ENCODE assay signal across 1 cellular context in the genomic region with DNA sequence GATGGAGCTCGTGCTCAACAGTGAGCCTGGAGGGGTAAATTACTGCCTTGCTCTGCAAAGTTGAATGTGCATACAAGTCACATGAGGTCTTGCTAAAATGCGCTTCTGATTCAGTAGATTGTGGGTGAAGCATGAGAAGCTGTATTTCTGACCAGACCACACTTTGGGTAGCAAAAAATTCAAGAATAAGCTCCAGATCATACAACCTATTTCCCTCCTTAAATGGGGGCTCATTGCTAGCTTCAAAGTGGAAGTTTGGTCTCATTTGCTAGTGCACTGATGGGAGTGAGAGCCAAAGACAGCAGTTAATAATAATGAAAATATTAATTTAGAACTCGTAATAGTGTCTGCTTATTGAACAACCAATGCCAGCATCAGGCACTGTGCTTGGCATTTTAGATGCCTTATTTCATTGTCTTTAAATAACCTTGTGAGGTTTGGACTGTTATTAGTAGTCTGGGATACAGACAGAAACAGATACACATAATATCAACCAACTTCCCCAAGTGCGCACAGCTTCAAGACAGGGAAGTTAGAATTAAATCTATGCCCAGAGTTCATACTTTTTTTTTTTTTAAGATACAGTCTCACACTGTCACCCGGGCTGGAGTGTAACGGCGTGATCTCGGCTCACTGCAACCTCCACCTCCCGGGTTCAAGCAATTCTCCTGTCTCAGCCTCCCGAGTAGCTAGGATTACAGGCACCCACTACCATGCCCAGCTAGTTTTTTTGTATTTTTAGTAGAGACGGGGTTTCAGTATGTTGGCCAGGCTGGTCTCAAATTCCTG.
A peak's percentile ranks its signal among the peaks of the same experiment; 100 is the strongest.
TF ChIP-seq lines count a peak whose summit lies in the region.

No MANE protein-coding gene starts in this region.

TF ChIP-seq in HepG2, 621 proteins besides CTCF, POLR2A, EP300 and RAD21 (continues in another document):
- TF ChIP-seq, protein P1, sequence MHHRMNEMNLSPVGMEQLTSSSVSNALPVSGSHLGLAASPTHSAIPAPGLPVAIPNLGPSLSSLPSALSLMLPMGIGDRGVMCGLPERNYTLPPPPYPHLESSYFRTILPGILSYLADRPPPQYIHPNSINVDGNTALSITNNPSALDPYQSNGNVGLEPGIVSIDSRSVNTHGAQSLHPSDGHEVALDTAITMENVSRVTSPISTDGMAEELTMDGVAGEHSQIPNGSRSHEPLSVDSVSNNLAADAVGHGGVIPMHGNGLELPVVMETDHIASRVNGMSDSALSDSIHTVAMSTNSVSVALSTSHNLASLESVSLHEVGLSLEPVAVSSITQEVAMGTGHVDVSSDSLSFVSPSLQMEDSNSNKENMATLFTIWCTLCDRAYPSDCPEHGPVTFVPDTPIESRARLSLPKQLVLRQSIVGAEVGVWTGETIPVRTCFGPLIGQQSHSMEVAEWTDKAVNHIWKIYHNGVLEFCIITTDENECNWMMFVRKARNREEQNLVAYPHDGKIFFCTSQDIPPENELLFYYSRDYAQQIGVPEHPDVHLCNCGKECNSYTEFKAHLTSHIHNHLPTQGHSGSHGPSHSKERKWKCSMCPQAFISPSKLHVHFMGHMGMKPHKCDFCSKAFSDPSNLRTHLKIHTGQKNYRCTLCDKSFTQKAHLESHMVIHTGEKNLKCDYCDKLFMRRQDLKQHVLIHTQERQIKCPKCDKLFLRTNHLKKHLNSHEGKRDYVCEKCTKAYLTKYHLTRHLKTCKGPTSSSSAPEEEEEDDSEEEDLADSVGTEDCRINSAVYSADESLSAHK (CRISPR knock-in tag; IDR thresholded peaks at IDR 0.05; ENCODE audit: borderline replicate concordance), result no peak
- TF ChIP-seq SMARCE1 (IDR thresholded peaks at IDR 0.05; ENCODE audit: borderline replicate concordance) (no peak), RBM22 (optimal IDR thresholded peaks at IDR 0.05; ENCODE audit: low read length) (peak; percentile 97), IRX3 (CRISPR knock-in tag; IDR thresholded peaks at IDR 0.05; ENCODE audit: borderline replicate concordance, low read depth) (0 out of 2 replicates have a peak, but pooled peaks have one; percentile 51), AGO2 (optimal IDR thresholded peaks at IDR 0.05; ENCODE audit: low read depth, low read length) (peak; percentile 81), ZNF446 (CRISPR knock-in tag; IDR thresholded peaks at IDR 0.05) (0 out of 2 replicates have a peak, but pooled peaks have one; percentile 19), ZC3H4 (CRISPR knock-in tag; IDR thresholded peaks at IDR 0.05; ENCODE audit: borderline replicate concordance) (peak; percentile 34; the same call in 1 of the 2 replicates), AKAP8 (CRISPR knock-in tag; IDR thresholded peaks at IDR 0.05) (0 out of 2 replicates have a peak, but pooled peaks have one; percentile 27), NR2F1 (CRISPR knock-in tag; IDR thresholded peaks at IDR 0.05) (0 out of 4 replicates have a peak, but pooled peaks of 1 of the 2 experiments have one; percentile 19), ELF1 (CRISPR knock-in tag; IDR thresholded peaks at IDR 0.05) (no peak), HNRNPL (IDR thresholded peaks at IDR 0.05; ENCODE audit: low read depth, low read length) (0 out of 2 replicates have a peak, but pooled peaks have one; percentile 15), ZNF556 (CRISPR knock-in tag; IDR thresholded peaks at IDR 0.05; ENCODE audit: borderline replicate concordance) (0 out of 2 replicates have a peak, but pooled peaks have one; percentile 23), ZNF761 (CRISPR knock-in tag; conservative IDR thresholded peaks at IDR 0.05) (no peak), ZNF562 (CRISPR knock-in tag; IDR thresholded peaks at IDR 0.05; ENCODE audit: borderline replicate concordance) (0 out of 2 replicates have a peak, but pooled peaks have one; percentile 46), HOXA7 (CRISPR knock-in tag; IDR thresholded peaks at IDR 0.05) (peak; percentile 50; the same call in 1 of the 2 replicates), CREB1 (IDR thresholded peaks at IDR 0.05) (no peak), CREB1 (CRISPR knock-in tag; IDR thresholded peaks at IDR 0.05) (0 out of 2 replicates have a peak, but pooled peaks have one; percentile 36), ZNF496 (CRISPR knock-in tag; IDR thresholded peaks at IDR 0.05; ENCODE audit: insufficient replicate concordance) (no peak), ZNF816 (CRISPR knock-in tag; IDR thresholded peaks at IDR 0.05; ENCODE audit: borderline replicate concordance) (0 out of 2 replicates have a peak, but pooled peaks have one; percentile 36), RBFOX2 (IDR thresholded peaks at IDR 0.05; ENCODE audit: low read depth, low read length) (peak; percentile 89), NR2F2 (IDR thresholded peaks at IDR 0.05; ENCODE audit: borderline replicate concordance, low read depth) (0 out of 2 replicates have a peak, but pooled peaks have one; percentile 5), SMYD3 (CRISPR knock-in tag; IDR thresholded peaks at IDR 0.05) (0 out of 2 replicates have a peak, but pooled peaks have one; percentile 40), MBD4 (IDR thresholded peaks at IDR 0.05; ENCODE audit: borderline replicate concordance, low read length) (peak; percentile 88), ZNF138 (CRISPR knock-in tag; IDR thresholded peaks at IDR 0.05; ENCODE audit: low read depth) (no peak), ZNF160 (CRISPR knock-in tag; IDR thresholded peaks at IDR 0.05) (no peak), POLR2AphosphoS5 (IDR thresholded peaks at IDR 0.05; ENCODE audit: low read depth, low read length) (peak; percentile 76), ATRX (CRISPR knock-in tag; IDR thresholded peaks at IDR 0.05; ENCODE audit: borderline replicate concordance) (no peak), KLF16 (CRISPR knock-in tag; IDR thresholded peaks at IDR 0.05) (0 out of 4 replicates have a peak, but pooled peaks of 1 of the 2 experiments have one; percentile 25), POLR2AphosphoS2 (IDR thresholded peaks at IDR 0.05; ENCODE audit: low read depth, low read length) (peak; percentile 88; the same call in 1 of the 2 replicates), STAT5B (CRISPR knock-in tag; IDR thresholded peaks at IDR 0.05) (no peak), POLR2G (IDR thresholded peaks at IDR 0.05; ENCODE audit: low read depth, low read length) (peak; percentile 47), NONO (IDR thresholded peaks at IDR 0.05) (no peak), NONO (CRISPR knock-in tag; conservative IDR thresholded peaks at IDR 0.05) (0 out of 2 replicates have a peak, but pooled peaks have one; percentile 13)
- TF ChIP-seq, protein P2, sequence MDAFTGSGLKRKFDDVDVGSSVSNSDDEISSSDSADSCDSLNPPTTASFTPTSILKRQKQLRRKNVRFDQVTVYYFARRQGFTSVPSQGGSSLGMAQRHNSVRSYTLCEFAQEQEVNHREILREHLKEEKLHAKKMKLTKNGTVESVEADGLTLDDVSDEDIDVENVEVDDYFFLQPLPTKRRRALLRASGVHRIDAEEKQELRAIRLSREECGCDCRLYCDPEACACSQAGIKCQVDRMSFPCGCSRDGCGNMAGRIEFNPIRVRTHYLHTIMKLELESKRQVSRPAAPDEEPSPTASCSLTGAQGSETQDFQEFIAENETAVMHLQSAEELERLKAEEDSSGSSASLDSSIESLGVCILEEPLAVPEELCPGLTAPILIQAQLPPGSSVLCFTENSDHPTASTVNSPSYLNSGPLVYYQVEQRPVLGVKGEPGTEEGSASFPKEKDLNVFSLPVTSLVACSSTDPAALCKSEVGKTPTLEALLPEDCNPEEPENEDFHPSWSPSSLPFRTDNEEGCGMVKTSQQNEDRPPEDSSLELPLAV (CRISPR knock-in tag; conservative IDR thresholded peaks at IDR 0.05; ENCODE audit: low read depth), result 0 out of 2 replicates have a peak, but pooled peaks have one; percentile 11
- TF ChIP-seq, protein P3, sequence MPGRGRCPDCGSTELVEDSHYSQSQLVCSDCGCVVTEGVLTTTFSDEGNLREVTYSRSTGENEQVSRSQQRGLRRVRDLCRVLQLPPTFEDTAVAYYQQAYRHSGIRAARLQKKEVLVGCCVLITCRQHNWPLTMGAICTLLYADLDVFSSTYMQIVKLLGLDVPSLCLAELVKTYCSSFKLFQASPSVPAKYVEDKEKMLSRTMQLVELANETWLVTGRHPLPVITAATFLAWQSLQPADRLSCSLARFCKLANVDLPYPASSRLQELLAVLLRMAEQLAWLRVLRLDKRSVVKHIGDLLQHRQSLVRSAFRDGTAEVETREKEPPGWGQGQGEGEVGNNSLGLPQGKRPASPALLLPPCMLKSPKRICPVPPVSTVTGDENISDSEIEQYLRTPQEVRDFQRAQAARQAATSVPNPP (CRISPR knock-in tag; IDR thresholded peaks at IDR 0.05), result 0 out of 2 replicates have a peak, but pooled peaks have one; percentile 40
- TF ChIP-seq, protein P4, sequence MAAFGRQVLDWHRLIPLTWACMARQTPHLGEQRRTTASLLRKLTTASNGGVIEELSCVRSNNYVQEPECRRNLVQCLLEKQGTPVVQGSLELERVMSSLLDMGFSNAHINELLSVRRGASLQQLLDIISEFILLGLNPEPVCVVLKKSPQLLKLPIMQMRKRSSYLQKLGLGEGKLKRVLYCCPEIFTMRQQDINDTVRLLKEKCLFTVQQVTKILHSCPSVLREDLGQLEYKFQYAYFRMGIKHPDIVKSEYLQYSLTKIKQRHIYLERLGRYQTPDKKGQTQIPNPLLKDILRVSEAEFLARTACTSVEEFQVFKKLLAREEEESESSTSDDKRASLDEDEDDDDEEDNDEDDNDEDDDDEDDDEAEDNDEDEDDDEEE (CRISPR knock-in tag; IDR thresholded peaks at IDR 0.05), result no peak
- TF ChIP-seq, protein P5, sequence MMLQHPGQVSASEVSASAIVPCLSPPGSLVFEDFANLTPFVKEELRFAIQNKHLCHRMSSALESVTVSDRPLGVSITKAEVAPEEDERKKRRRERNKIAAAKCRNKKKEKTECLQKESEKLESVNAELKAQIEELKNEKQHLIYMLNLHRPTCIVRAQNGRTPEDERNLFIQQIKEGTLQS (CRISPR knock-in tag; IDR thresholded peaks at IDR 0.05), result 0 out of 2 replicates have a peak, but pooled peaks have one; percentile 20
- TF ChIP-seq, protein P6, sequence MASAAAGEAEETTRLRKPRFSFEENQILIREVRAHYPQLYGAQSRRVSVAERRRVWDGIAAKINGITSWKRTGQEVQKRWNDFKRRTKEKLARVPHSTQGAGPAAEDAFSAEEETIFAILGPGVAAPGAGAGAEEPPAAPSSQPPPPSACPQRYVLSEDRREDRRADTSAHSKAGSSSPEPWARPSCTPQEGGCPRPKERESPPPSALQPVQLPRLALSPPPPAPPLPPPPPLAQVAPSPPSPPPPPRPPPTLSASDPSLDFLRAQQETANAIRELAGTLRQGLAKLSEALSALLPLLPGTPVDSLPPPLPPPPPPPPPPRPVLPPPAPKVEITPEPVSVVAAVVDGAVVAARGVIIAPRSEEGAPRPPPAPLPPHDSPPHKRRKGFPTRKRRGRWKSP (CRISPR knock-in tag; IDR thresholded peaks at IDR 0.05), result peak; percentile 27; the same call in 1 of the 2 replicates
- TF ChIP-seq, protein P7, sequence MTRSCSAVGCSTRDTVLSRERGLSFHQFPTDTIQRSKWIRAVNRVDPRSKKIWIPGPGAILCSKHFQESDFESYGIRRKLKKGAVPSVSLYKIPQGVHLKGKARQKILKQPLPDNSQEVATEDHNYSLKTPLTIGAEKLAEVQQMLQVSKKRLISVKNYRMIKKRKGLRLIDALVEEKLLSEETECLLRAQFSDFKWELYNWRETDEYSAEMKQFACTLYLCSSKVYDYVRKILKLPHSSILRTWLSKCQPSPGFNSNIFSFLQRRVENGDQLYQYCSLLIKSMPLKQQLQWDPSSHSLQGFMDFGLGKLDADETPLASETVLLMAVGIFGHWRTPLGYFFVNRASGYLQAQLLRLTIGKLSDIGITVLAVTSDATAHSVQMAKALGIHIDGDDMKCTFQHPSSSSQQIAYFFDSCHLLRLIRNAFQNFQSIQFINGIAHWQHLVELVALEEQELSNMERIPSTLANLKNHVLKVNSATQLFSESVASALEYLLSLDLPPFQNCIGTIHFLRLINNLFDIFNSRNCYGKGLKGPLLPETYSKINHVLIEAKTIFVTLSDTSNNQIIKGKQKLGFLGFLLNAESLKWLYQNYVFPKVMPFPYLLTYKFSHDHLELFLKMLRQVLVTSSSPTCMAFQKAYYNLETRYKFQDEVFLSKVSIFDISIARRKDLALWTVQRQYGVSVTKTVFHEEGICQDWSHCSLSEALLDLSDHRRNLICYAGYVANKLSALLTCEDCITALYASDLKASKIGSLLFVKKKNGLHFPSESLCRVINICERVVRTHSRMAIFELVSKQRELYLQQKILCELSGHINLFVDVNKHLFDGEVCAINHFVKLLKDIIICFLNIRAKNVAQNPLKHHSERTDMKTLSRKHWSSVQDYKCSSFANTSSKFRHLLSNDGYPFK (CRISPR knock-in tag; IDR thresholded peaks at IDR 0.05; ENCODE audit: borderline replicate concordance), result no peak
- TF ChIP-seq, protein P8, sequence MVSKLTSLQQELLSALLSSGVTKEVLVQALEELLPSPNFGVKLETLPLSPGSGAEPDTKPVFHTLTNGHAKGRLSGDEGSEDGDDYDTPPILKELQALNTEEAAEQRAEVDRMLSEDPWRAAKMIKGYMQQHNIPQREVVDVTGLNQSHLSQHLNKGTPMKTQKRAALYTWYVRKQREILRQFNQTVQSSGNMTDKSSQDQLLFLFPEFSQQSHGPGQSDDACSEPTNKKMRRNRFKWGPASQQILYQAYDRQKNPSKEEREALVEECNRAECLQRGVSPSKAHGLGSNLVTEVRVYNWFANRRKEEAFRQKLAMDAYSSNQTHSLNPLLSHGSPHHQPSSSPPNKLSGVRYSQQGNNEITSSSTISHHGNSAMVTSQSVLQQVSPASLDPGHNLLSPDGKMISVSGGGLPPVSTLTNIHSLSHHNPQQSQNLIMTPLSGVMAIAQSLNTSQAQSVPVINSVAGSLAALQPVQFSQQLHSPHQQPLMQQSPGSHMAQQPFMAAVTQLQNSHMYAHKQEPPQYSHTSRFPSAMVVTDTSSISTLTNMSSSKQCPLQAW (CRISPR knock-in tag; IDR thresholded peaks at IDR 0.05), result peak; percentile 10; the same call in 1 of the 2 replicates
- TF ChIP-seq, protein P9, sequence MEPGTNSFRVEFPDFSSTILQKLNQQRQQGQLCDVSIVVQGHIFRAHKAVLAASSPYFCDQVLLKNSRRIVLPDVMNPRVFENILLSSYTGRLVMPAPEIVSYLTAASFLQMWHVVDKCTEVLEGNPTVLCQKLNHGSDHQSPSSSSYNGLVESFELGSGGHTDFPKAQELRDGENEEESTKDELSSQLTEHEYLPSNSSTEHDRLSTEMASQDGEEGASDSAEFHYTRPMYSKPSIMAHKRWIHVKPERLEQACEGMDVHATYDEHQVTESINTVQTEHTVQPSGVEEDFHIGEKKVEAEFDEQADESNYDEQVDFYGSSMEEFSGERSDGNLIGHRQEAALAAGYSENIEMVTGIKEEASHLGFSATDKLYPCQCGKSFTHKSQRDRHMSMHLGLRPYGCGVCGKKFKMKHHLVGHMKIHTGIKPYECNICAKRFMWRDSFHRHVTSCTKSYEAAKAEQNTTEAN (CRISPR knock-in tag; conservative IDR thresholded peaks at IDR 0.05), result 0 out of 2 replicates have a peak, but pooled peaks have one; percentile 15
- TF ChIP-seq, protein P10, sequence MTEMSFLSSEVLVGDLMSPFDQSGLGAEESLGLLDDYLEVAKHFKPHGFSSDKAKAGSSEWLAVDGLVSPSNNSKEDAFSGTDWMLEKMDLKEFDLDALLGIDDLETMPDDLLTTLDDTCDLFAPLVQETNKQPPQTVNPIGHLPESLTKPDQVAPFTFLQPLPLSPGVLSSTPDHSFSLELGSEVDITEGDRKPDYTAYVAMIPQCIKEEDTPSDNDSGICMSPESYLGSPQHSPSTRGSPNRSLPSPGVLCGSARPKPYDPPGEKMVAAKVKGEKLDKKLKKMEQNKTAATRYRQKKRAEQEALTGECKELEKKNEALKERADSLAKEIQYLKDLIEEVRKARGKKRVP (CRISPR knock-in tag; IDR thresholded peaks at IDR 0.05), result 0 out of 4 replicates have a peak, but pooled peaks of 1 of the 2 experiments have one; percentile 14
